ENCODE assay signal across 8 cellular contexts in genomic region chr16:85369741-85370528, GRCh38.
DNase-seq lines count a peak whose midpoint lies in the region; ATAC-seq and TF ChIP-seq lines count a peak whose summit lies in the region.

No MANE protein-coding gene starts in this region.

- intact Hi-C loops in transverse colon (cut with DNase I; ENCODE audit: low total_unique reads): no loop called here

- no peak overlapping the region for H3K4me3 Mint-ChIP-seq in activated CD8-positive, alpha-beta T cell treated with anti-CD3 and anti-CD28 coated beads, Interleukin-2, amount 10 ng/mL, durations not matched to agents 7 days and 5 days
- no peak overlapping the region for H3K4me3 Mint-ChIP-seq in nephron

- CTCF ChIA-PET in activated CD8-positive, alpha-beta T cell treated with anti-CD3 and anti-CD28 coated beads, Interleukin-2, amount 10 ng/mL, durations not matched to agents 7 days and 5 days (lab: Charles Lee): interaction anchor here (1.0 to 1.4 kb wide), 2 partner anchors 55 to 246 kb away, joined by 3 to 4 read pairs; no protein-coding TSS in a partner anchor

- peaks cover 17% of the 10 kb centered on the region for H3K4me1 Mint-ChIP-seq in activated CD8-positive, alpha-beta T cell treated with anti-CD3 and anti-CD28 coated beads, Interleukin-2, amount 10 ng/mL, durations not matched to agents 7 days and 5 days (ENCODE audit: low read depth)
- H3K4me1 Mint-ChIP-seq in nephron: peaks cover 47% of the 10 kb centered on the region

- no peak for TF ChIP-seq EP300 in transverse colon (IDR thresholded peaks at IDR 0.05; ENCODE audit: low read depth)

- POLR2A ChIA-PET in activated CD8-positive, alpha-beta T cell treated with anti-CD3 and anti-CD28 coated beads, Interleukin-2, amount 10 ng/mL, durations not matched to agents 7 days and 5 days (lab: Charles Lee): no interaction called here

- H3K27ac ChIP-seq in transverse colon: peak overlapping the region; percentile 51 to 79 (median 78)

- peak; percentile 55 for ATAC-seq in activated CD8-positive, alpha-beta T cell treated with anti-CD3 and anti-CD28 coated beads, Interleukin-2, amount 10 ng/mL, durations not matched to agents 7 days and 5 days
- no peak for ATAC-seq in GM18873 (IDR thresholded peaks at IDR 0.05; ENCODE audit: low FRiP score, unreplicated experiment)
- no peak for ATAC-seq in GM21515 (IDR thresholded peaks at IDR 0.05; ENCODE audit: unreplicated experiment)

- no peaks in the 10 kb centered on the region for H3K9me3 ChIP-seq in transverse colon

- in situ Hi-C loops in transverse colon (cut with MboI; ENCODE audit: low pct_ligation_motif_present in 1 of 4, low pct_unique_long_range_greater_than_20kb in 1 of 4, low sequenced_read_pairs in 3 of 4): no loop called here

- H3K27me3 Mint-ChIP-seq in activated CD8-positive, alpha-beta T cell treated with anti-CD3 and anti-CD28 coated beads, Interleukin-2, amount 10 ng/mL, durations not matched to agents 7 days and 5 days (ENCODE audit: low read depth): no peaks in the 10 kb centered on the region
- H3K27me3 Mint-ChIP-seq in nephron (ENCODE audit: low read depth): peaks cover 20% of the 10 kb centered on the region

- no peaks in the 10 kb centered on the region for H3K27me3 ChIP-seq in transverse colon

- H3K4me1 ChIP-seq in transverse colon: peaks cover 39 to 53% (median 40%) of the 10 kb centered on the region in 4 donors

- WGBS in transverse colon (ENCODE audit: low coverage in 1 of 2), 2 donors: 44% methylated on average over 19 of the region's 20 CpGs; no CpG with 5 or more reads in 1 of the 2 donors

- H3K9me3 Mint-ChIP-seq in activated CD8-positive, alpha-beta T cell treated with anti-CD3 and anti-CD28 coated beads, Interleukin-2, amount 10 ng/mL, durations not matched to agents 7 days and 5 days (ENCODE audit: insufficient read depth): no peaks in the 10 kb centered on the region
- no peaks in the 10 kb centered on the region for H3K9me3 Mint-ChIP-seq in nephron

- H3K36me3 Mint-ChIP-seq in activated CD8-positive, alpha-beta T cell treated with anti-CD3 and anti-CD28 coated beads, Interleukin-2, amount 10 ng/mL, durations not matched to agents 7 days and 5 days (ENCODE audit: low read depth): no peaks in the 10 kb centered on the region
- no peaks in the 10 kb centered on the region for H3K36me3 Mint-ChIP-seq in nephron (ENCODE audit: low read depth)

- TF ChIP-seq CTCF in LNCAP (IDR thresholded peaks at IDR 0.05) (peak; percentile 95), nephron (IDR thresholded peaks at IDR 0.05; ENCODE audit: unreplicated experiment in 3 of 3) (peak; percentile 63 to 76 (median 76)), transverse colon (IDR thresholded peaks at IDR 0.05) (peak; percentile 75 to 87 (median 79))

- DNase-seq in Daoy (ENCODE audit: low read depth) (peak; percentile 47), epidermal melanocyte (ENCODE audit: insufficient read length, low spot score) (peak; percentile 79), transverse colon (peak; percentile 76)
- DNase-seq in activated CD8-positive, alpha-beta T cell treated with anti-CD3 and anti-CD28 coated beads, Interleukin-2, amount 10 ng/mL, durations not matched to agents 7 days and 5 days: peak; percentile 55

- TF ChIP-seq POLR2A in transverse colon (IDR thresholded peaks at IDR 0.05): no peak

- no peak overlapping the region for H3K27ac Mint-ChIP-seq in activated CD8-positive, alpha-beta T cell treated with anti-CD3 and anti-CD28 coated beads, Interleukin-2, amount 10 ng/mL, durations not matched to agents 7 days and 5 days
- H3K27ac Mint-ChIP-seq in nephron: no peak overlapping the region

- no peaks in the 10 kb centered on the region for H3K36me3 ChIP-seq in transverse colon

- H3K4me3 ChIP-seq in transverse colon: no peak overlapping the region
